ENCODE assay signal across 1 cellular context in genomic region chr2:181421131-181421458, GRCh38.
TF ChIP-seq lines count a peak whose summit lies in the region.

No MANE protein-coding gene starts in this region.

TF ChIP-seq in GM12878, 131 proteins besides CTCF, POLR2A, EP300 and RAD21 (continued from another document):
- no peak for TF ChIP-seq ZNF687 (IDR thresholded peaks at IDR 0.05)
- no peak for TF ChIP-seq BCLAF1 (IDR thresholded peaks at IDR 0.05)
- TF ChIP-seq TARDBP (IDR thresholded peaks at IDR 0.05; ENCODE audit: borderline replicate concordance): no peak
- no peak for TF ChIP-seq ZSCAN29 (IDR thresholded peaks at IDR 0.05)
- no peak for TF ChIP-seq POLR2AphosphoS5 (IDR thresholded peaks at IDR 0.05; ENCODE audit: low read length)
- TF ChIP-seq MEF2A (IDR thresholded peaks at IDR 0.05; ENCODE audit: insufficient read depth, low read depth, low read length): no peak
- TF ChIP-seq FOXK2 (IDR thresholded peaks at IDR 0.05): no peak
